28 cellular contexts compared by ENCODE assay signal in genomic region chr2:235052514-235053354, GRCh38.
DNase-seq lines count a peak whose midpoint lies in the region; ATAC-seq and TF ChIP-seq lines count a peak whose summit lies in the region.
"Had no signal": no experiment of that assay in that cellular context is flagged by ENCODE, and none has a peak within 500 bp of the region (broad histone marks: within the 10 kb centered on the region; RNA-seq: fewer than 3 reads in every experiment).

No MANE protein-coding gene starts in this region.

- intact Hi-C loops in dendritic cell treated with granulocyte-macrophage colony-stimulating factor and Interleukin-4, amounts not matched to agents 40 ng/mL and 50 ng/mL, for 4 days (cut with micrococcal nuclease) = loop anchor here (10.0 kb wide), 1 partner anchor 168 kb away; no protein-coding TSS in a partner anchor
- intact Hi-C loops in mucosa of descending colon (cut with DNase I, micrococcal nuclease) = loop anchor here in 1 of 2 donors (10.0 kb wide), 1 partner anchor 98 kb away; the partner anchor contains the start of gene SH3BP4
- intact Hi-C loops in activated CD4-positive, alpha-beta T cell treated with anti-CD3 and anti-CD28 coated beads for 36 hours (cut with DNase I, micrococcal nuclease) = no loop called here
- intact Hi-C loops in uterus (cut with DNase I; ENCODE audit: low total_unique reads) = no loop called here

- H3K27me3 ChIP-seq in suprapubic skin (no peaks in the 10 kb centered on the region), uterus (no peaks in the 10 kb centered on the region)
- H3K27me3 ChIP-seq: sigmoid colon had no signal

- H3K9me3 ChIP-seq in mucosa of descending colon (no peaks in the 10 kb centered on the region), suprapubic skin (no peaks in the 10 kb centered on the region), uterus (no peaks in the 10 kb centered on the region)
- H3K9me3 ChIP-seq: sigmoid colon had no signal

- ATAC-seq in mucosa of descending colon = peak; percentile 56
- ATAC-seq in GM18498 (IDR thresholded peaks at IDR 0.05; ENCODE audit: unreplicated experiment) = no peak
- ATAC-seq in activated CD4-positive, alpha-beta T cell treated with anti-CD3 and anti-CD28 coated beads for 36 hours = no peak
- ATAC-seq: activated CD8-positive, alpha-beta memory T cell treated with anti-CD3 and anti-CD28 coated beads, Interleukin-2, amount 10 ng/mL, durations not matched to agents 7 days and 5 days; activated T-cell treated with anti-CD3 and anti-CD28 coated beads, Interleukin-2, amount 50 U/mL, for 72 hours; naive thymus-derived CD8-positive, alpha-beta T cell had no signal

- no peaks in the 10 kb centered on the region for H3K4me1 Mint-ChIP-seq in activated naive CD4-positive, alpha-beta T cell treated with anti-CD3 and anti-CD28 coated beads, Interleukin-2, amount 10 ng/mL, durations not matched to agents 7 days and 5 days
- peaks cover 57% of the 10 kb centered on the region for H3K4me1 Mint-ChIP-seq in dendritic cell treated with granulocyte-macrophage colony-stimulating factor and Interleukin-4, amounts not matched to agents 40 ng/mL and 50 ng/mL, for 4 days (ENCODE audit: low read depth)
- H3K4me1 Mint-ChIP-seq in activated CD4-positive, alpha-beta T cell treated with anti-CD3 and anti-CD28 coated beads for 36 hours = no peaks in the 10 kb centered on the region
- H3K4me1 Mint-ChIP-seq: activated CD8-positive, alpha-beta memory T cell treated with anti-CD3 and anti-CD28 coated beads, Interleukin-2, amount 10 ng/mL, durations not matched to agents 7 days and 5 days had no signal

- peak overlapping the region; percentile 66 for H3K27ac ChIP-seq in suprapubic skin
- no peak overlapping the region for H3K27ac ChIP-seq in uterus
- H3K27ac ChIP-seq: PC-9 had no signal

- WGBS in suprapubic skin = 88% methylated on average over 14 of the region's 25 CpGs

- H3K9me3 Mint-ChIP-seq in activated naive CD4-positive, alpha-beta T cell treated with anti-CD3 and anti-CD28 coated beads, Interleukin-2, amount 10 ng/mL, durations not matched to agents 7 days and 5 days = no peaks in the 10 kb centered on the region
- H3K9me3 Mint-ChIP-seq in dendritic cell treated with granulocyte-macrophage colony-stimulating factor and Interleukin-4, amounts not matched to agents 40 ng/mL and 50 ng/mL, for 4 days = no peaks in the 10 kb centered on the region
- no peaks in the 10 kb centered on the region for H3K9me3 Mint-ChIP-seq in activated CD4-positive, alpha-beta T cell treated with anti-CD3 and anti-CD28 coated beads for 36 hours (ENCODE audit: low read depth)
- H3K9me3 Mint-ChIP-seq: activated T-cell treated with anti-CD3 and anti-CD28 coated beads, Interleukin-2, amount 50 U/mL, for 72 hours; CD4-positive, alpha-beta T cell; immature natural killer cell; mesothelial cell of epicardium; naive thymus-derived CD8-positive, alpha-beta T cell had no signal

- POLR2A ChIA-PET in activated CD4-positive, alpha-beta T cell treated with anti-CD3 and anti-CD28 coated beads for 36 hours (lab: Charles Lee) = no interaction called here

- CTCF ChIA-PET in activated naive CD4-positive, alpha-beta T cell treated with anti-CD3 and anti-CD28 coated beads, Interleukin-2, amount 10 ng/mL, durations not matched to agents 7 days and 5 days (lab: Charles Lee) = no interaction called here
- CTCF ChIA-PET in activated CD4-positive, alpha-beta T cell treated with anti-CD3 and anti-CD28 coated beads for 36 hours (lab: Charles Lee) = interaction anchor here (1.6 kb wide), 1 partner anchor 11 kb away, joined by 4 read pairs; no protein-coding TSS in a partner anchor

- no peak for TF ChIP-seq CTCF in mucosa of descending colon (IDR thresholded peaks at IDR 0.05)
- no peak for TF ChIP-seq CTCF in suprapubic skin (IDR thresholded peaks at IDR 0.05)
- TF ChIP-seq CTCF in uterus (IDR thresholded peaks at IDR 0.05) = no peak

- peaks cover 13% of the 10 kb centered on the region for H3K27me3 Mint-ChIP-seq in activated naive CD4-positive, alpha-beta T cell treated with anti-CD3 and anti-CD28 coated beads, Interleukin-2, amount 10 ng/mL, durations not matched to agents 7 days and 5 days
- peaks cover 13% of the 10 kb centered on the region for H3K27me3 Mint-ChIP-seq in dendritic cell treated with granulocyte-macrophage colony-stimulating factor and Interleukin-4, amounts not matched to agents 40 ng/mL and 50 ng/mL, for 4 days
- H3K27me3 Mint-ChIP-seq in activated CD4-positive, alpha-beta T cell treated with anti-CD3 and anti-CD28 coated beads for 36 hours = peaks cover 4% of the 10 kb centered on the region
- H3K27me3 Mint-ChIP-seq: CD4-positive, alpha-beta T cell had no signal

- no peak overlapping the region for H3K4me3 Mint-ChIP-seq in activated naive CD4-positive, alpha-beta T cell treated with anti-CD3 and anti-CD28 coated beads, Interleukin-2, amount 10 ng/mL, durations not matched to agents 7 days and 5 days
- H3K4me3 Mint-ChIP-seq in dendritic cell treated with granulocyte-macrophage colony-stimulating factor and Interleukin-4, amounts not matched to agents 40 ng/mL and 50 ng/mL, for 4 days = no peak overlapping the region
- H3K4me3 Mint-ChIP-seq in activated CD4-positive, alpha-beta T cell treated with anti-CD3 and anti-CD28 coated beads for 36 hours = no peak overlapping the region
- H3K4me3 Mint-ChIP-seq: activated CD8-positive, alpha-beta memory T cell treated with anti-CD3 and anti-CD28 coated beads, Interleukin-2, amount 10 ng/mL, durations not matched to agents 7 days and 5 days; activated T-cell treated with anti-CD3 and anti-CD28 coated beads, Interleukin-2, amount 50 U/mL, for 72 hours; CD4-positive, alpha-beta T cell; immature natural killer cell; mesothelial cell of epicardium; naive thymus-derived CD8-positive, alpha-beta T cell had no signal

- no peaks in the 10 kb centered on the region for H3K36me3 ChIP-seq in mucosa of descending colon (ENCODE audit: low read depth)
- H3K36me3 ChIP-seq in suprapubic skin = peaks cover 28% of the 10 kb centered on the region
- no peaks in the 10 kb centered on the region for H3K36me3 ChIP-seq in uterus

- H3K36me3 Mint-ChIP-seq in activated naive CD4-positive, alpha-beta T cell treated with anti-CD3 and anti-CD28 coated beads, Interleukin-2, amount 10 ng/mL, durations not matched to agents 7 days and 5 days = no peaks in the 10 kb centered on the region
- no peaks in the 10 kb centered on the region for H3K36me3 Mint-ChIP-seq in dendritic cell treated with granulocyte-macrophage colony-stimulating factor and Interleukin-4, amounts not matched to agents 40 ng/mL and 50 ng/mL, for 4 days (ENCODE audit: low read depth)
- no peaks in the 10 kb centered on the region for H3K36me3 Mint-ChIP-seq in activated CD4-positive, alpha-beta T cell treated with anti-CD3 and anti-CD28 coated beads for 36 hours (ENCODE audit: low read depth)
- H3K36me3 Mint-ChIP-seq: activated CD8-positive, alpha-beta memory T cell treated with anti-CD3 and anti-CD28 coated beads, Interleukin-2, amount 10 ng/mL, durations not matched to agents 7 days and 5 days; immature natural killer cell; naive thymus-derived CD8-positive, alpha-beta T cell had no signal

- H3K4me3 ChIP-seq in mucosa of descending colon (no peak overlapping the region), suprapubic skin (no peak overlapping the region), uterus (no peak overlapping the region)
- H3K4me3 ChIP-seq: PC-9, sigmoid colon had no signal

- peaks cover 20% of the 10 kb centered on the region for H3K4me1 ChIP-seq in mucosa of descending colon (ENCODE audit: low read depth)
- peaks cover 32% of the 10 kb centered on the region for H3K4me1 ChIP-seq in suprapubic skin
- peaks cover 0 to 7% of the 10 kb centered on the region in 2 donors for H3K4me1 ChIP-seq in uterus

- peak; percentile 15 for DNase-seq in activated naive CD4-positive, alpha-beta T cell treated with anti-CD3 and anti-CD28 coated beads, Interleukin-2, amount 10 ng/mL, durations not matched to agents 7 days and 5 days
- DNase-seq in activated naive CD4-positive, alpha-beta T cell treated with Interleukin-2 at 50 U/mL for 16 hours = no peak
- peak in 1 of 3 donors; percentile 35 for DNase-seq in mucosa of descending colon
- DNase-seq in suprapubic skin (ENCODE audit: low spot score in 2 of 2) = peak in 1 of 2 donors; percentile 68
- no peak for DNase-seq in activated CD4-positive, alpha-beta T cell treated with anti-CD3 and anti-CD28 coated beads for 36 hours
- DNase-seq in uterus = no peak
- DNase-seq: 8988T; activated CD8-positive, alpha-beta memory T cell treated with anti-CD3 and anti-CD28 coated beads, Interleukin-2, amount 10 ng/mL, durations not matched to agents 7 days and 5 days; activated naive CD4-positive, alpha-beta T cell treated with anti-CD3 and anti-CD28 coated beads, Interleukin-2, amount 50 U/mL, for 16 hours; activated T-cell treated with anti-CD3 and anti-CD28 coated beads, Interleukin-2, amount 50 U/mL, for 72 hours; amygdala; CD4-positive, alpha-beta T cell; DMS 273 treated with DMSO at 0.1 percent for 48 hours; hypothalamus; immature natural killer cell; NCI-H1105; NCI-H187 treated with DMSO at 0.1 percent for 48 hours; NCI-H526; PC-9; Right ventricle myocardium superior; sigmoid colon; stimulated activated naive CD4-positive, alpha-beta T cell; SW 1271; T-helper 9 cell had no signal

- TF ChIP-seq POLR2A in suprapubic skin (IDR thresholded peaks at IDR 0.05) = no peak
- no peak for TF ChIP-seq POLR2A in uterus (IDR thresholded peaks at IDR 0.05)

- no peak overlapping the region for H3K27ac Mint-ChIP-seq in activated naive CD4-positive, alpha-beta T cell treated with anti-CD3 and anti-CD28 coated beads, Interleukin-2, amount 10 ng/mL, durations not matched to agents 7 days and 5 days
- peak overlapping the region; percentile 67 for H3K27ac Mint-ChIP-seq in dendritic cell treated with granulocyte-macrophage colony-stimulating factor and Interleukin-4, amounts not matched to agents 40 ng/mL and 50 ng/mL, for 4 days
- H3K27ac Mint-ChIP-seq in activated CD4-positive, alpha-beta T cell treated with anti-CD3 and anti-CD28 coated beads for 36 hours = no peak overlapping the region
- H3K27ac Mint-ChIP-seq: activated CD8-positive, alpha-beta memory T cell treated with anti-CD3 and anti-CD28 coated beads, Interleukin-2, amount 10 ng/mL, durations not matched to agents 7 days and 5 days; activated T-cell treated with anti-CD3 and anti-CD28 coated beads, Interleukin-2, amount 50 U/mL, for 72 hours; CD4-positive, alpha-beta T cell; immature natural killer cell; mesothelial cell of epicardium had no signal

- TF ChIP-seq EP300 in suprapubic skin (IDR thresholded peaks at IDR 0.05) = no peak
